25 cellular contexts compared by ENCODE assay signal in the genomic region with DNA sequence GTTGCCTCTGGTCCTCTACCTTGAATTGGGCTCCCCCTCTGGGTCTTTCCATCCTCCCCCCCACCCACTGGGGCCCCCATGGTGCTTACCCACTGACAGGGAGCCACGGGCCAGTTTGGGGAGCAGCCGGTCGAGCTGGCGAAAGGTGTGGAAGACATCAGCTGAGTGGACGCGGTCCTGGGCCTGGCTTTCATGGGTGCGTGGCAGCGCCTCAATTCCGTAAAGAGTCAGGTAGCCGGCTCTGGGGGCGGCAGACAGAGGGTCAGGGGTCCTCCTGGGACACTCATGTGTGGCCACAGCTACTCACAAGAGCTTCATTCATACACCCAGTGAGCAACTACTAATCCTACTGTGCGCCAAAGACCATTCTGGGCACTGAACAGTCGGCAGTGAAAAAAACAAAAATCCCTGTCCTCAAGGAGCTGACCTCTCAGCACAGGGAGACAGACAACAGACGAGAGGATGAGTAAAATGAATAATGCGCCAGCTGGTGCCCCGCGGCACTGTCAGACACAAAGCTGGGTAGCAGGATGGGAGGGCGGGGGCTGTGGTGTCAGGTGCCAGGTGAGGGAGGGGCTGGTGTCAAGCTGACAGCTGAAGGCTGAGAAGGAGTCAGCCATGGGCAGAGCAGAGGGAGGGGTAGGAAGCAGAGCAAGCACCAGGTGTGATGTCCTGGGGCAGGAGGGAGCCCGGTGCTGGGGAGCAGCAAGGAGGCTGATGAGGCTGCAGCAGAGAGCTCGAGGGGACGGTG. TPM values are rescaled to one million over a fixed set of nuclear protein-coding genes. Genes with fewer than 3 reads are reported as not detected.
DNase-seq lines count a peak whose midpoint lies in the region; ATAC-seq and TF ChIP-seq lines count a peak whose summit lies in the region.
"Had no signal": no experiment of that assay in that cellular context is flagged by ENCODE, and none has a peak within 500 bp of the region (broad histone marks: within the 10 kb centered on the region; RNA-seq: fewer than 3 reads in every experiment).

No MANE protein-coding gene starts in this region.

- WGBS in right cardiac atrium: 92% methylated on average over 21 of the region's 21 CpGs

- no peak for TF ChIP-seq CTCF in right atrium auricular region (IDR thresholded peaks at IDR 0.05)
- TF ChIP-seq CTCF in ascending aorta (IDR thresholded peaks at IDR 0.05): no peak

- intact Hi-C loops in right cardiac atrium (cut with DNase I) (loop anchor here in 3 of 4 donors (5.0 to 10.0 kb wide), 3 partner anchors 68 to 313 kb away; no protein-coding TSS in a partner anchor), ascending aorta (cut with DNase I) (loop anchor here (5.0 to 10.0 kb wide), 4 partner anchors 175 to 388 kb away; a partner anchor contains a TSS)

- no peak for ATAC-seq in right cardiac atrium
- ATAC-seq: activated naive CD4-positive, alpha-beta T cell treated with anti-CD3 and anti-CD28 coated beads, Interleukin-2, amount 50 U/mL, for 72 hours; activated T-helper 17 cell treated with anti-CD3 and anti-CD28 coated beads, Interleukin-2, amount 50 U/mL, for 72 hours; effector memory CD8-positive, alpha-beta T cell; lower lobe of right lung; mucosa of descending colon had no signal

- no peaks in the 10 kb centered on the region for H3K27me3 ChIP-seq in right atrium auricular region
- H3K27me3 ChIP-seq in right cardiac atrium (ENCODE audit: control insufficient read depth, insufficient read depth): no peaks in the 10 kb centered on the region
- no peaks in the 10 kb centered on the region for H3K27me3 ChIP-seq in ascending aorta
- H3K27me3 ChIP-seq: heart left ventricle, ovary, Peyer's patch had no signal

- H3K36me3 ChIP-seq in right atrium auricular region (peaks cover 27% of the 10 kb centered on the region), ascending aorta (peaks cover 79 to 94% of the 10 kb centered on the region in 2 donors)
- H3K36me3 ChIP-seq: lower lobe of right lung, Peyer's patch had no signal

- no peak overlapping the region for H3K27ac ChIP-seq in right atrium auricular region
- H3K27ac ChIP-seq in right cardiac atrium (ENCODE audit: low read length): no peak overlapping the region
- peak overlapping the region; percentile 26 to 42 for H3K27ac ChIP-seq in ascending aorta
- H3K27ac ChIP-seq: heart left ventricle, lower lobe of right lung, ovary, Peyer's patch had no signal

- DNase-seq in right atrium auricular region (ENCODE audit: low spot score): peak; percentile 51
- no peak for DNase-seq in right cardiac atrium
- DNase-seq in NCI-H345 treated with DMSO at 0.1 percent for 48 hours (lab: John Stamatoyannopoulos, UW; ENCODE audit: unreplicated experiment): peak; percentile 72
- DNase-seq in ascending aorta (ENCODE audit: low spot score in 2 of 2): no peak
- DNase-seq in hepatic stellate cell (ENCODE audit: low spot score): no peak
- no peak for DNase-seq in stimulated activated CD4-positive, alpha-beta T cell treated with anti-CD3 and anti-CD28 coated beads, Interleukin-4, amount 100 ng/mL, for 1 hour
- no peak for DNase-seq in stimulated activated naive CD4-positive, alpha-beta T cell (lab: John Stamatoyannopoulos, UW)
- DNase-seq: activated CD4-positive, alpha-beta T cell treated with anti-CD3 and anti-CD28 coated beads, Interleukin-2, amount 50 U/mL, for 48 hours; activated CD8-positive, alpha-beta memory T cell treated with anti-CD3 and anti-CD28 coated beads, Interleukin-2, amount 50 U/mL, for 48 hours; effector memory CD8-positive, alpha-beta T cell; erythroblast; heart left ventricle; KBM-7; kidney glomerular epithelial cell; lower lobe of right lung; mucosa of descending colon; NCI-H1105 treated with DMSO at 0.1 percent for 48 hours; ovary; Peyer's patch; stimulated activated CD4-positive, alpha-beta T cell treated with anti-CD3 and anti-CD28 coated beads, Interleukin-2, amount 100 ng/mL, for 48 hours; substantia nigra; SW 1271 had no signal

- no peaks in the 10 kb centered on the region for H3K9me3 ChIP-seq in right atrium auricular region
- no peaks in the 10 kb centered on the region for H3K9me3 ChIP-seq in right cardiac atrium (ENCODE audit: control insufficient read depth, low read length)
- no peaks in the 10 kb centered on the region for H3K9me3 ChIP-seq in ascending aorta
- H3K9me3 ChIP-seq: lower lobe of right lung, mucosa of descending colon, ovary, Peyer's patch had no signal

- no peaks in the 10 kb centered on the region for H3K4me1 ChIP-seq in right atrium auricular region
- no peaks in the 10 kb centered on the region for H3K4me1 ChIP-seq in right cardiac atrium (ENCODE audit: control insufficient read depth, insufficient read depth, low read length)
- H3K4me1 ChIP-seq in ascending aorta: peaks cover 0 to 9% of the 10 kb centered on the region in 2 donors
- H3K4me1 ChIP-seq: Peyer's patch had no signal

- H3K4me3 ChIP-seq in right atrium auricular region: no peak overlapping the region
- H3K4me3 ChIP-seq in right cardiac atrium (ENCODE audit: low read length): no peak overlapping the region
- H3K4me3 ChIP-seq in ascending aorta: no peak overlapping the region
- H3K4me3 ChIP-seq: heart left ventricle, lower lobe of right lung, mucosa of descending colon, ovary, Peyer's patch had no signal

RNA-seq across cellular contexts. Expression of a gene that starts 28.3 kb away (rescaled TPM):
- total RNA-seq in right atrium auricular region (100 to 1,000 TPM in 1 of 2 donors, 10 to 100 TPM in 1; 59.8 to 169 TPM), right cardiac atrium (10 to 100 TPM; 51.7 to 98.4 (median 66.3) TPM), ascending aorta (288 TPM)
- polyA plus RNA-seq in right cardiac atrium: 19.9 TPM
- total RNA-seq: MCF 10A had no signal

RNA-seq across cellular contexts. Expression of a gene that starts 57.2 kb away (rescaled TPM):
- 1 to 10 TPM; 1.4 to 2.7 TPM for total RNA-seq in right atrium auricular region
- 1 to 10 TPM in 2 of 4 donors, under 1 TPM in 2; 0.35 to 1.6 (median 0.79) TPM for total RNA-seq in right cardiac atrium
- 0.66 TPM for polyA plus RNA-seq in right cardiac atrium
- not detected for total RNA-seq in ascending aorta
- total RNA-seq: activated naive CD4-positive, alpha-beta T cell treated with anti-CD3 and anti-CD28 coated beads, Interleukin-2, amount 50 U/mL, for 72 hours; activated T-helper 17 cell treated with anti-CD3 and anti-CD28 coated beads, Interleukin-2, amount 50 U/mL, for 72 hours had no signal

Comparison
In these comparisons a context has a peak if more than half of its experiments do, and no peak if none do; other contexts are left out.
1. DNase-seq: peak in right atrium auricular region (single experiment) and NCI-H345 treated with DMSO at 0.1 percent for 48 hours (single experiment); none in right cardiac atrium (0 of 3), ascending aorta (0 of 2), hepatic stellate cell (single experiment), stimulated activated CD4-positive, alpha-beta T cell treated with anti-CD3 and anti-CD28 coated beads, Interleukin-4, amount 100 ng/mL, for 1 hour (single experiment) and stimulated activated naive CD4-positive, alpha-beta T cell (0 of 6).
2. H3K27ac ChIP-seq: peak in ascending aorta (2 of 2); none in right atrium auricular region (0 of 2) and right cardiac atrium (single experiment).